9 cellular contexts compared by ENCODE assay signal in the genomic region with DNA sequence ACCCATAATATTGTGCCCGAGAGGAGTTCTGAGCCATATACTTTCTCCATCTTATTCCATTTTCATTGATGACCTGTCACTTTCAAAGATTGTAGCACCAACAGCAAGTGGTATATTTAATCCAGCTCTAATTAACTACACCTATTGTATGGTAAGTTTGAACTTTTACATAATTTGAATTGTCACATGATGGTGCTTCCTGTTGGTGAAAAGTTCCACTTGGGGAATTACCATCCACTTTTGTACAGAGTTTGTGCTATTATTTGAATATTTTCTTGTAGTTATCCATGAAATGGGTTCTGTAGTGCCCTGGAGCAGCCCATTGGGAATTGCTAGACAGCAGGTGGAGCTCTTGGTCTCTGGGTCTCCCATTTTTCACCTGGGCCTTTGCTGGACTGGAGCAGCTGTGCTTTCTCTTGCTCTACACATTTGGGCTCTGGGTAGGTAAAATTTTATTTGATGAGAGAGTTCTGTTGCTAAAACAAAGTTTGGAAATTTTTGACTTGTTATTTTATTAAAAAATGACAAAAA. TPM values are rescaled to one million over a fixed set of nuclear protein-coding genes. Genes with fewer than 3 reads are reported as not detected.
A peak's percentile ranks its signal among the peaks of the same experiment; 100 is the strongest.
DNase-seq lines count a peak whose midpoint lies in the region; ATAC-seq, FAIRE-seq and TF ChIP-seq lines count a peak whose summit lies in the region.
"Had no signal": no experiment of that assay in that cellular context is flagged by ENCODE, and none has a peak within 500 bp of the region (broad histone marks: within the 10 kb centered on the region; RNA-seq: fewer than 3 reads in every experiment).

No MANE protein-coding gene starts in this region.

- ATAC-seq in SK-N-SH treated with all-trans-retinoic acid at 6 μM for 48 hours (peak; percentile 90), GM18909 (IDR thresholded peaks at IDR 0.05; ENCODE audit: poor library complexity, unreplicated experiment) (no peak), GM21576 (IDR thresholded peaks at IDR 0.05; ENCODE audit: unreplicated experiment) (no peak), esophagus mucosa (no peak)

- no peak overlapping the region for H3K4me3 ChIP-seq in AG10803 (ENCODE audit: low read length)

- FAIRE-seq in GM18507 (lab: Jason Lieb, UNC), result peak; percentile 70

- DNase-seq in AG10803 (ENCODE audit: low read depth) (no peak), GM18507 (ENCODE audit: extremely low spot score, insufficient read length, low read depth) (no peak), iris pigment epithelial cell (ENCODE audit: low read depth) (peak; percentile 43)
- no peak for DNase-seq in effector CD4-positive, alpha-beta T cell
- DNase-seq: T-cell had no signal

- TF ChIP-seq CTCF in AG10803 (conservative IDR thresholded peaks at IDR 0.05; ENCODE audit: low read length), result peak; percentile 47

TF ChIP-seq in SK-N-SH treated with all-trans-retinoic acid at 6 μM for 48 hours, 23 proteins besides CTCF, POLR2A, EP300 and RAD21:
- TF ChIP-seq ZFP30 (CRISPR knock-in tag; IDR thresholded peaks at IDR 0.05) (no peak), TCF4 (CRISPR knock-in tag; IDR thresholded peaks at IDR 0.05; ENCODE audit: borderline replicate concordance) (no peak), GLIS3 (CRISPR knock-in tag; IDR thresholded peaks at IDR 0.05) (no peak), ZNF8 (CRISPR knock-in tag; IDR thresholded peaks at IDR 0.05) (no peak), CSDC2 (CRISPR knock-in tag; IDR thresholded peaks at IDR 0.05) (no peak), ZNF70 (CRISPR knock-in tag; IDR thresholded peaks at IDR 0.05) (no peak), OSR1 (CRISPR knock-in tag; IDR thresholded peaks at IDR 0.05) (no peak), ZC3H10 (CRISPR knock-in tag; IDR thresholded peaks at IDR 0.05) (no peak), SNAI2 (CRISPR knock-in tag; IDR thresholded peaks at IDR 0.05) (no peak), ZFP3 (CRISPR knock-in tag; IDR thresholded peaks at IDR 0.05) (no peak), ESRRG (CRISPR knock-in tag; IDR thresholded peaks at IDR 0.05) (no peak), ARNTL (CRISPR knock-in tag; IDR thresholded peaks at IDR 0.05; ENCODE audit: borderline replicate concordance, low read depth) (no peak), PPARA (CRISPR knock-in tag; IDR thresholded peaks at IDR 0.05; ENCODE audit: borderline replicate concordance) (no peak), ZNF565 (CRISPR knock-in tag; conservative IDR thresholded peaks at IDR 0.05; ENCODE audit: low read depth) (no peak), TOX (CRISPR knock-in tag; IDR thresholded peaks at IDR 0.05; ENCODE audit: borderline replicate concordance) (no peak), ISL1 (CRISPR knock-in tag; IDR thresholded peaks at IDR 0.05) (no peak)
- TF ChIP-seq, protein P1, sequence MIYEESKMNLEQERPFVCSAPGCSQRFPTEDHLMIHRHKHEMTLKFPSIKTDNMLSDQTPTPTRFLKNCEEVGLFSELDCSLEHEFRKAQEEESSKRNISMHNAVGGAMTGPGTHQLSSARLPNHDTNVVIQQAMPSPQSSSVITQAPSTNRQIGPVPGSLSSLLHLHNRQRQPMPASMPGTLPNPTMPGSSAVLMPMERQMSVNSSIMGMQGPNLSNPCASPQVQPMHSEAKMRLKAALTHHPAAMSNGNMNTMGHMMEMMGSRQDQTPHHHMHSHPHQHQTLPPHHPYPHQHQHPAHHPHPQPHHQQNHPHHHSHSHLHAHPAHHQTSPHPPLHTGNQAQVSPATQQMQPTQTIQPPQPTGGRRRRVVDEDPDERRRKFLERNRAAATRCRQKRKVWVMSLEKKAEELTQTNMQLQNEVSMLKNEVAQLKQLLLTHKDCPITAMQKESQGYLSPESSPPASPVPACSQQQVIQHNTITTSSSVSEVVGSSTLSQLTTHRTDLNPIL (CRISPR knock-in tag; IDR thresholded peaks at IDR 0.05; ENCODE audit: low read depth), result no peak
- TF ChIP-seq, protein P2, sequence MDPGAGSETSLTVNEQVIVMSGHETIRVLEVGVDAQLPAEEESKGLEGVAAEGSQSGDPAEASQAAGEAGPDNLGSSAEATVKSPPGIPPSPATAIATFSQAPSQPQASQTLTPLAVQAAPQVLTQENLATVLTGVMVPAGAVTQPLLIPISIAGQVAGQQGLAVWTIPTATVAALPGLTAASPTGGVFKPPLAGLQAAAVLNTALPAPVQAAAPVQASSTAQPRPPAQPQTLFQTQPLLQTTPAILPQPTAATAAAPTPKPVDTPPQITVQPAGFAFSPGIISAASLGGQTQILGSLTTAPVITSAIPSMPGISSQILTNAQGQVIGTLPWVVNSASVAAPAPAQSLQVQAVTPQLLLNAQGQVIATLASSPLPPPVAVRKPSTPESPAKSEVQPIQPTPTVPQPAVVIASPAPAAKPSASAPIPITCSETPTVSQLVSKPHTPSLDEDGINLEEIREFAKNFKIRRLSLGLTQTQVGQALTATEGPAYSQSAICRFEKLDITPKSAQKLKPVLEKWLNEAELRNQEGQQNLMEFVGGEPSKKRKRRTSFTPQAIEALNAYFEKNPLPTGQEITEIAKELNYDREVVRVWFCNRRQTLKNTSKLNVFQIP (CRISPR knock-in tag; IDR thresholded peaks at IDR 0.05; ENCODE audit: borderline replicate concordance, low read depth), result no peak
- TF ChIP-seq, protein P3, sequence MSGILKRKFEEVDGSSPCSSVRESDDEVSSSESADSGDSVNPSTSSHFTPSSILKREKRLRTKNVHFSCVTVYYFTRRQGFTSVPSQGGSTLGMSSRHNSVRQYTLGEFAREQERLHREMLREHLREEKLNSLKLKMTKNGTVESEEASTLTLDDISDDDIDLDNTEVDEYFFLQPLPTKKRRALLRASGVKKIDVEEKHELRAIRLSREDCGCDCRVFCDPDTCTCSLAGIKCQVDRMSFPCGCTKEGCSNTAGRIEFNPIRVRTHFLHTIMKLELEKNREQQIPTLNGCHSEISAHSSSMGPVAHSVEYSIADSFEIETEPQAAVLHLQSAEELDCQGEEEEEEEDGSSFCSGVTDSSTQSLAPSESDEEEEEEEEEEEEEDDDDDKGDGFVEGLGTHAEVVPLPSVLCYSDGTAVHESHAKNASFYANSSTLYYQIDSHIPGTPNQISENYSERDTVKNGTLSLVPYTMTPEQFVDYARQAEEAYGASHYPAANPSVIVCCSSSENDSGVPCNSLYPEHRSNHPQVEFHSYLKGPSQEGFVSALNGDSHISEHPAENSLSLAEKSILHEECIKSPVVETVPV (CRISPR knock-in tag; IDR thresholded peaks at IDR 0.05), result no peak
- TF ChIP-seq, protein P4, sequence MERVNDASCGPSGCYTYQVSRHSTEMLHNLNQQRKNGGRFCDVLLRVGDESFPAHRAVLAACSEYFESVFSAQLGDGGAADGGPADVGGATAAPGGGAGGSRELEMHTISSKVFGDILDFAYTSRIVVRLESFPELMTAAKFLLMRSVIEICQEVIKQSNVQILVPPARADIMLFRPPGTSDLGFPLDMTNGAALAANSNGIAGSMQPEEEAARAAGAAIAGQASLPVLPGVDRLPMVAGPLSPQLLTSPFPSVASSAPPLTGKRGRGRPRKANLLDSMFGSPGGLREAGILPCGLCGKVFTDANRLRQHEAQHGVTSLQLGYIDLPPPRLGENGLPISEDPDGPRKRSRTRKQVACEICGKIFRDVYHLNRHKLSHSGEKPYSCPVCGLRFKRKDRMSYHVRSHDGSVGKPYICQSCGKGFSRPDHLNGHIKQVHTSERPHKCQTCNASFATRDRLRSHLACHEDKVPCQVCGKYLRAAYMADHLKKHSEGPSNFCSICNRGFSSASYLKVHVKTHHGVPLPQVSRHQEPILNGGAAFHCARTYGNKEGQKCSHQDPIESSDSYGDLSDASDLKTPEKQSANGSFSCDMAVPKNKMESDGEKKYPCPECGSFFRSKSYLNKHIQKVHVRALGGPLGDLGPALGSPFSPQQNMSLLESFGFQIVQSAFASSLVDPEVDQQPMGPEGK (CRISPR knock-in tag; IDR thresholded peaks at IDR 0.05; ENCODE audit: borderline replicate concordance), result no peak

RNA-seq across cellular contexts. Expression of a gene that starts 3.0 kb away (rescaled TPM):
- total RNA-seq in esophagus mucosa, result not detected
- total RNA-seq: T-cell had no signal

RNA-seq across cellular contexts. Expression of a gene that starts 7.5 kb away (rescaled TPM):
- total RNA-seq in esophagus mucosa, result 0.76 TPM

RNA-seq across cellular contexts. Expression of a gene that starts 7.7 kb away (rescaled TPM):
- 28.5 TPM for total RNA-seq in esophagus mucosa

RNA-seq across cellular contexts. Expression of a gene that starts 32.3 kb away (rescaled TPM):
- total RNA-seq in esophagus mucosa, result 0.08 TPM
- total RNA-seq: T-cell had no signal
